ENCODE assay signal across 8 cellular contexts in genomic region chr7:143416565-143417149, GRCh38. TPM values are rescaled to one million over a fixed set of nuclear protein-coding genes. Genes with fewer than 3 reads are reported as not detected.
A peak's percentile ranks its signal among the peaks of the same experiment; 100 is the strongest.
DNase-seq lines count a peak whose midpoint lies in the region; ATAC-seq lines count a peak whose summit lies in the region.

No MANE protein-coding gene starts in this region.

- H3K9me3 ChIP-seq in MG63 = no peaks in the 10 kb centered on the region

- H3K36me3 ChIP-seq in MG63 = no peaks in the 10 kb centered on the region

- no peaks in the 10 kb centered on the region for H3K27me3 ChIP-seq in MG63

- peak; percentile 66 for ATAC-seq in HG02798 (IDR thresholded peaks at IDR 0.05; ENCODE audit: poor library complexity, unreplicated experiment)
- no peak for ATAC-seq in GM19463 (IDR thresholded peaks at IDR 0.05; ENCODE audit: unreplicated experiment)

- DNase-seq in SHP77 treated with DMSO at 0.1 percent for 48 hours (lab: John Stamatoyannopoulos, UW) (peak; percentile 8), SHP77 (lab: John Stamatoyannopoulos, UW) (no peak), NCI-H774 (lab: John Stamatoyannopoulos, UW) (peak; percentile 46), cerebellar cortex (ENCODE audit: low spot score) (peak; percentile 66), lung microvascular endothelial cell (ENCODE audit: low read depth in 2 of 2) (peak; percentile 58 to 75), MG63 (no peak)

- no peak overlapping the region for H3K4me3 ChIP-seq in MG63

RNA-seq across cellular contexts. Expression of gene EPHA1, which starts 8.0 kb away (rescaled TPM):
- 0.20 TPM in 1 of 2 replicates, not detected in the other for total RNA-seq in lung microvascular endothelial cell
- total RNA-seq in MG63 (2014; rRNA removed; shearing (Covaris generic); ENCODE audit: low replicate concordance) = not detected in 2 replicates

RNA-seq across cellular contexts. Expression of gene TAS2R60, which starts 26.6 kb away (rescaled TPM):
- not detected in 2 replicates for total RNA-seq in lung microvascular endothelial cell
- total RNA-seq in MG63 (2014; rRNA removed; shearing (Covaris generic); ENCODE audit: low replicate concordance) = not detected in 2 replicates

RNA-seq across cellular contexts. Expression of gene ZYX, which starts 35.5 kb away (rescaled TPM):
- total RNA-seq in lung microvascular endothelial cell = 12.0 and 13.9 TPM in 2 replicates
- 30.9 and 49.3 TPM in 2 replicates for total RNA-seq in MG63 (2014; rRNA removed; shearing (Covaris generic); ENCODE audit: low replicate concordance)

RNA-seq across cellular contexts. Expression of gene FAM131B, which starts 54.1 kb away (rescaled TPM):
- total RNA-seq in lung microvascular endothelial cell = under 0.01 and 0.22 TPM in 2 replicates
- total RNA-seq in MG63 (2014; rRNA removed; shearing (Covaris generic); ENCODE audit: low replicate concordance) = 0.63 and 0.84 TPM in 2 replicates

Comparison
In these comparisons a context has a peak if more than half of its experiments do, and no peak if none do; other contexts are left out.
1. DNase-seq: peak in SHP77 treated with DMSO at 0.1 percent for 48 hours (single experiment), NCI-H774 (single experiment), cerebellar cortex (single experiment) and lung microvascular endothelial cell (2 of 2); none in SHP77 (0 of 2) and MG63 (single experiment).